Comparison of ENCODE assay signal across 25 cellular contexts in the genomic region with DNA sequence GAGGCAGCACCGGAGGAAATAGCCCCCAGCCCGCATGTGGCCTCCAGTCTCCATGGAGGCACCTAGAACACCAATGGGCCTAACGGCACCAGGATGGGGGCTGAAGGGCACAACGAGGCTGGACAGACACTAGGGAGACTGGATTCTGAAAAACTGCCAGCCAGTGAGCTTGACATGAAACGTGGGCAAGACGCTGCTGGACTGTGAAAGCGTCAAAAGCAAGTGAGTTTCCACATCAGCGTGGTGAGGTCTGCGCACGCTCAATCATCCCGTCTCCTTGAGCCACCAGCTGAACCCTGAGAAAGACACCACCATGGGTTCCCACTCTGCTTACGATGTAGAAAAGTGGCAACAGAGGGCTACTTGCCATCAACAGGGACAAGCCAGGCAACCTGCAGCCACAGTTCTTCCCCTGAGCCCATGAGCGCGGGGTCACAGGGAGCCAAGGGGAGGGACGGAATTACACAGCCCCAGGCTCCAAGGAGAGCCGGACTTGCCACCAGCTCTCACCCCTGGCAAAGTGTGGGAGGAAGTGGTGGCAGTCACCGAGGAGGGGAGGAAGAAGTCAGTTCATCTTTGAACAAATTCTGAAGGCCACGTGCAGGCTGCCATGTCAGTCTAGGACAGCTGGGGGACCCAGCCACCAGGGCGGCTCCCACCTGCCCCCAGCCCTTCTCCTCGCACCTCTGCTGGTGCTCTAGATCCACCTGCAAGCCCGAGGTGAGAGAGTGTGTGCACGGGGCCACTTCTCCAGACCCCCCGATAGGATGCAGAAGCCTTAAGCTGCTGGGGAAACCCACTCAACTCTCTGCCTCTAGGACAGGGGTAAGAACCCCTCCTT.
"Had no signal": no experiment of that assay in that cellular context is flagged by ENCODE, and none has a peak within 500 bp of the region (broad histone marks: within the 10 kb centered on the region; RNA-seq: fewer than 3 reads in every experiment).

No MANE protein-coding gene starts in this region.

- H3K4me3 Mint-ChIP-seq: dendritic cell treated with granulocyte-macrophage colony-stimulating factor and Interleukin-4, amounts not matched to agents 40 ng/mL and 50 ng/mL, for 4 days; endodermal cell; naive thymus-derived CD4-positive, alpha-beta T cell; nephron; stimulated activated memory B cell treated with anti-CD40 and anti-IgM and Interleukin-4, amounts not matched to agents 10 μg/mL and 1 μg/mL and 100 μg/mL, for 72 hours; type B pancreatic cell had no signal

- ATAC-seq: gastrocnemius medialis; left lobe of liver; naive thymus-derived CD4-positive, alpha-beta T cell; pancreas; stimulated activated memory B cell treated with anti-CD40 and anti-IgM and Interleukin-4, amounts not matched to agents 10 μg/mL and 1 μg/mL and 100 μg/mL, for 72 hours; stimulated activated naive CD8-positive, alpha-beta T cell treated with anti-CD3 and anti-CD28 coated beads, Interleukin-15, Interleukin-2, amounts not matched to agents 100 U/mL and 50 U/mL, for 24 hours had no signal

- H3K36me3 Mint-ChIP-seq: naive thymus-derived CD4-positive, alpha-beta T cell; stimulated activated memory B cell treated with anti-CD40 and anti-IgM and Interleukin-4, amounts not matched to agents 10 μg/mL and 1 μg/mL and 100 μg/mL, for 72 hours; type B pancreatic cell had no signal

- FAIRE-seq: keratinocyte, pancreas had no signal

- H3K4me1 Mint-ChIP-seq: nephron; stimulated activated memory B cell treated with anti-CD40 and anti-IgM and Interleukin-4, amounts not matched to agents 10 μg/mL and 1 μg/mL and 100 μg/mL, for 72 hours had no signal

- H3K27ac ChIP-seq: colonic mucosa, epithelial cell of prostate, gastrocnemius medialis, pancreas, skin epidermis, spleen, testis, tibial artery had no signal

- H3K27me3 Mint-ChIP-seq: dendritic cell treated with granulocyte-macrophage colony-stimulating factor and Interleukin-4, amounts not matched to agents 40 ng/mL and 50 ng/mL, for 4 days; progenitor cell of endocrine pancreas had no signal

- H3K4me3 ChIP-seq: colonic mucosa, gastrocnemius medialis, pancreas, skin epidermis, spleen, testis, tibial artery had no signal

- H3K9me3 ChIP-seq: colonic mucosa, gastrocnemius medialis, pancreas, spleen, testis, tibial artery had no signal

- H3K4me1 ChIP-seq: colonic mucosa, gastrocnemius medialis, pancreas, spleen, testis, tibial artery had no signal

- H3K27ac Mint-ChIP-seq: dendritic cell treated with granulocyte-macrophage colony-stimulating factor and Interleukin-4, amounts not matched to agents 40 ng/mL and 50 ng/mL, for 4 days; endodermal cell; naive thymus-derived CD4-positive, alpha-beta T cell; nephron; progenitor cell of endocrine pancreas; stimulated activated memory B cell treated with anti-CD40 and anti-IgM and Interleukin-4, amounts not matched to agents 10 μg/mL and 1 μg/mL and 100 μg/mL, for 72 hours; type B pancreatic cell had no signal

- H3K27me3 ChIP-seq: colonic mucosa, gastrocnemius medialis, pancreas, testis, tibial artery had no signal

- H3K9me3 Mint-ChIP-seq: dendritic cell treated with granulocyte-macrophage colony-stimulating factor and Interleukin-4, amounts not matched to agents 40 ng/mL and 50 ng/mL, for 4 days; naive thymus-derived CD4-positive, alpha-beta T cell; nephron; stimulated activated memory B cell treated with anti-CD40 and anti-IgM and Interleukin-4, amounts not matched to agents 10 μg/mL and 1 μg/mL and 100 μg/mL, for 72 hours; type B pancreatic cell had no signal

- DNase-seq: colonic mucosa; effector CD8-positive, alpha-beta T cell; endodermal cell; foreskin fibroblast; gastrocnemius medialis; mesenchymal stem cell; midbrain; naive thymus-derived CD4-positive, alpha-beta T cell; occipital lobe; pancreas; spleen; stimulated activated CD4-positive, alpha-beta T cell treated with anti-CD3 and anti-CD28 coated beads, Interleukin-4, amount 100 ng/mL, for 4 hours; stimulated activated naive CD8-positive, alpha-beta T cell treated with anti-CD3 and anti-CD28 coated beads, Interleukin-15, Interleukin-2, amounts not matched to agents 100 U/mL and 50 U/mL, for 24 hours; substantia nigra; testis; tibial artery had no signal

- H3K36me3 ChIP-seq: colonic mucosa, gastrocnemius medialis, pancreas, spleen, tibial artery had no signal
